17 cellular contexts compared by ENCODE assay signal in the genomic region with DNA sequence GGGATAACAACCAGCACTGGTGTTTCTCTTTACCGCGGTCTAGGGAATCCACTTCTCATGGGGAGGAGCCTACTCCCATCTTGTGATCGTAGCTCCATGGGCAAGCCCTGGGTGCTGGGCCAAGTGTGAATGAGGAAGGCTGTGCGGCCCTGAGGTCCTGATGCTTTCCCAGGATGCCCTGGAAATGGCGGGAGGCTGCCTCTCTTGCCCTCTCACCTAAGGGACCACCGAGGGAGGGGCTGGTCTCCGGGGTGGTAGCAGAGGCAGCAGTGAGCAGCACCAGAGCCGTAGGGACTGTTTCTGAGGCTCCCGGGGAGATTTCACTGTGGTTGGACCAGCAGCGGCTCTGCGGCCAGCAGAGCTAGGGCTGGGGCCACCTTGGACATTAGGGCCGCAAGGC. TPM values are rescaled to one million over a fixed set of nuclear protein-coding genes. Genes with fewer than 3 reads are reported as not detected.
DNase-seq lines count a peak whose midpoint lies in the region; ATAC-seq and TF ChIP-seq lines count a peak whose summit lies in the region.
"Had no signal": no experiment of that assay in that cellular context is flagged by ENCODE, and none has a peak within 500 bp of the region (broad histone marks: within the 10 kb centered on the region; RNA-seq: fewer than 3 reads in every experiment).

No MANE protein-coding gene starts in this region.

- H2BK5ac ChIP-seq in neuronal stem cell (ENCODE audit: low read length) = no peak overlapping the region

- DNase-seq in activated T-helper 2 cell treated with anti-CD3 and anti-CD28 coated beads, Interferon-gamma antibody, Interleukin-2, Interleukin-4, amounts not matched to agents 10 μg/mL and 5 μg/mL and 100 μg/mL, durations not matched to agents 14 hours and 24 hours and 36 hours (ENCODE audit: low spot score) = peak; percentile 3
- DNase-seq in neuronal stem cell (ENCODE audit: low spot score) (no peak), type B pancreatic cell (ENCODE audit: extremely low spot score, unreplicated experiment) (peak; percentile 44), SHP77 treated with DMSO at 0.1 percent for 48 hours (lab: John Stamatoyannopoulos, UW) (no peak)
- DNase-seq in activated naive CD8-positive, alpha-beta T cell treated with anti-CD3 and anti-CD28 coated beads for 36 hours = no peak
- DNase-seq in stimulated activated effector memory CD8-positive, alpha-beta T cell treated with anti-CD3 and anti-CD28 coated beads, Interleukin-12 subunit alpha, Interleukin-12 subunit beta, amount 100 ng/mL, for 72 hours (ENCODE audit: low spot score in 2 of 2) = no peak
- DNase-seq: Calu3; CD4-positive, alpha-beta memory T cell; DMS53; DND-41; EL had no signal

- H3K18ac ChIP-seq in neuronal stem cell (ENCODE audit: low read length) = no peak overlapping the region

- no CpG with 5 or more reads among the region's 12 CpGs for WGBS in neuronal stem cell (ENCODE audit: extremely low coverage in 2 of 2, insufficient read length in 2 of 2, insufficient replicate concordance in 1 of 2), 2 donors

- peaks cover 0 to 46% (median 27%) of the 10 kb centered on the region in 10 experiments; a peak in 17 of 20 replicates for H3K4me1 ChIP-seq in BLaER1 treated with 17β-estradiol and CSF1 and Interleukin-3, amounts not matched to agents 10 nM and 100 nM
- no peaks in the 10 kb centered on the region for H3K4me1 ChIP-seq in neuronal stem cell (ENCODE audit: control insufficient read depth in 2 of 2, insufficient read depth in 1 of 2, low read depth in 1 of 2, low read length in 2 of 2)
- H3K4me1 ChIP-seq: HAP-1 had no signal

- no peak overlapping the region for H2AK5ac ChIP-seq in neuronal stem cell (ENCODE audit: low read depth, low read length)

- no peak overlapping the region for H2BK12ac ChIP-seq in neuronal stem cell (ENCODE audit: low read length)

- intact Hi-C loops in activated T-helper 2 cell treated with anti-CD3 and anti-CD28 coated beads, Interferon-gamma antibody, Interleukin-2, Interleukin-4, amounts not matched to agents 10 μg/mL and 5 μg/mL and 100 μg/mL, durations not matched to agents 14 hours and 24 hours and 36 hours (cut with micrococcal nuclease) = no loop called here

- H3K4me3 ChIP-seq in BLaER1 treated with 17β-estradiol and CSF1 and Interleukin-3, amounts not matched to agents 10 nM and 100 nM = no peak overlapping the region
- no peak overlapping the region for H3K4me3 ChIP-seq in neuronal stem cell (ENCODE audit: low read length in 2 of 2)
- H3K4me3 ChIP-seq: GM12878, HAP-1 had no signal

- H3K27ac ChIP-seq in BLaER1 treated with 17β-estradiol and CSF1 and Interleukin-3, amounts not matched to agents 10 nM and 100 nM = peak overlapping the region in 1 of 11 experiments; percentile 27; a peak in 2 of 22 replicates
- no peak overlapping the region for H3K27ac ChIP-seq in neuronal stem cell (replicated peaks; ENCODE audit: low read length)

- H3K4ac ChIP-seq in neuronal stem cell (ENCODE audit: low read length) = no peak overlapping the region

- no peak overlapping the region for H4K8ac ChIP-seq in neuronal stem cell (ENCODE audit: low read depth, low read length)

- H2BK120ac ChIP-seq in neuronal stem cell (ENCODE audit: low read depth, low read length) = no peak overlapping the region

- no peaks in the 10 kb centered on the region for H3K9me3 ChIP-seq in BLaER1 treated with 17β-estradiol and CSF1 and Interleukin-3, amounts not matched to agents 10 nM and 100 nM (replicated peaks in 1 of 11)
- H3K9me3 ChIP-seq in neuronal stem cell (replicated peaks in 1 of 2; ENCODE audit: control insufficient read depth in 2 of 2, insufficient read depth in 1 of 2, low read depth in 1 of 2, low read length in 2 of 2) = no peaks in the 10 kb centered on the region
- H3K9me3 ChIP-seq: HAP-1 had no signal

- no peaks in the 10 kb centered on the region for H3K36me3 Mint-ChIP-seq in activated T-helper 2 cell treated with anti-CD3 and anti-CD28 coated beads, Interferon-gamma antibody, Interleukin-2, Interleukin-4, amounts not matched to agents 10 μg/mL and 5 μg/mL and 100 μg/mL, durations not matched to agents 14 hours and 24 hours and 36 hours (ENCODE audit: low read depth)
- H3K36me3 Mint-ChIP-seq in type B pancreatic cell = no peaks in the 10 kb centered on the region
- no peaks in the 10 kb centered on the region for H3K36me3 Mint-ChIP-seq in activated naive CD8-positive, alpha-beta T cell treated with anti-CD3 and anti-CD28 coated beads for 36 hours
- no peaks in the 10 kb centered on the region for H3K36me3 Mint-ChIP-seq in stimulated activated effector memory CD8-positive, alpha-beta T cell treated with anti-CD3 and anti-CD28 coated beads, Interleukin-12 subunit alpha, Interleukin-12 subunit beta, amount 100 ng/mL, for 72 hours
- H3K36me3 Mint-ChIP-seq: CD14-positive monocyte; CD4-positive, alpha-beta memory T cell had no signal

- H3K4me1 Mint-ChIP-seq in activated T-helper 2 cell treated with anti-CD3 and anti-CD28 coated beads, Interferon-gamma antibody, Interleukin-2, Interleukin-4, amounts not matched to agents 10 μg/mL and 5 μg/mL and 100 μg/mL, durations not matched to agents 14 hours and 24 hours and 36 hours (ENCODE audit: low read depth) = no peaks in the 10 kb centered on the region
- no peaks in the 10 kb centered on the region for H3K4me1 Mint-ChIP-seq in type B pancreatic cell (ENCODE audit: unreplicated experiment)
- peaks cover 1% of the 10 kb centered on the region for H3K4me1 Mint-ChIP-seq in activated naive CD8-positive, alpha-beta T cell treated with anti-CD3 and anti-CD28 coated beads for 36 hours
- H3K4me1 Mint-ChIP-seq in stimulated activated effector memory CD8-positive, alpha-beta T cell treated with anti-CD3 and anti-CD28 coated beads, Interleukin-12 subunit alpha, Interleukin-12 subunit beta, amount 100 ng/mL, for 72 hours = no peaks in the 10 kb centered on the region
- H3K4me1 Mint-ChIP-seq: B cell; CD14-positive monocyte; CD4-positive, alpha-beta memory T cell had no signal

- no peaks in the 10 kb centered on the region for H3K27me3 ChIP-seq in BLaER1 treated with 17β-estradiol and CSF1 and Interleukin-3, amounts not matched to agents 10 nM and 100 nM
- peaks cover 0 to 3% (median 0%) of the 10 kb centered on the region in 3 experiments for H3K27me3 ChIP-seq in neuronal stem cell (ENCODE audit: control insufficient read depth in 3 of 3, insufficient read depth in 3 of 3, low read depth in 1 of 3, low read length in 3 of 3)

- no peaks in the 10 kb centered on the region for H3K9me3 Mint-ChIP-seq in activated T-helper 2 cell treated with anti-CD3 and anti-CD28 coated beads, Interferon-gamma antibody, Interleukin-2, Interleukin-4, amounts not matched to agents 10 μg/mL and 5 μg/mL and 100 μg/mL, durations not matched to agents 14 hours and 24 hours and 36 hours
- H3K9me3 Mint-ChIP-seq in type B pancreatic cell = no peaks in the 10 kb centered on the region
- H3K9me3 Mint-ChIP-seq in activated naive CD8-positive, alpha-beta T cell treated with anti-CD3 and anti-CD28 coated beads for 36 hours = no peaks in the 10 kb centered on the region
- no peaks in the 10 kb centered on the region for H3K9me3 Mint-ChIP-seq in stimulated activated effector memory CD8-positive, alpha-beta T cell treated with anti-CD3 and anti-CD28 coated beads, Interleukin-12 subunit alpha, Interleukin-12 subunit beta, amount 100 ng/mL, for 72 hours

- peaks cover 6% of the 10 kb centered on the region for H3K27me3 Mint-ChIP-seq in activated T-helper 2 cell treated with anti-CD3 and anti-CD28 coated beads, Interferon-gamma antibody, Interleukin-2, Interleukin-4, amounts not matched to agents 10 μg/mL and 5 μg/mL and 100 μg/mL, durations not matched to agents 14 hours and 24 hours and 36 hours (ENCODE audit: low read depth)
- H3K27me3 Mint-ChIP-seq in type B pancreatic cell = peaks cover 6% of the 10 kb centered on the region
- H3K27me3 Mint-ChIP-seq in activated naive CD8-positive, alpha-beta T cell treated with anti-CD3 and anti-CD28 coated beads for 36 hours = peaks cover 4% of the 10 kb centered on the region

- no peak overlapping the region for H3K27ac Mint-ChIP-seq in activated T-helper 2 cell treated with anti-CD3 and anti-CD28 coated beads, Interferon-gamma antibody, Interleukin-2, Interleukin-4, amounts not matched to agents 10 μg/mL and 5 μg/mL and 100 μg/mL, durations not matched to agents 14 hours and 24 hours and 36 hours
- H3K27ac Mint-ChIP-seq in type B pancreatic cell = no peak overlapping the region
- no peak overlapping the region for H3K27ac Mint-ChIP-seq in activated naive CD8-positive, alpha-beta T cell treated with anti-CD3 and anti-CD28 coated beads for 36 hours
- H3K27ac Mint-ChIP-seq in stimulated activated effector memory CD8-positive, alpha-beta T cell treated with anti-CD3 and anti-CD28 coated beads, Interleukin-12 subunit alpha, Interleukin-12 subunit beta, amount 100 ng/mL, for 72 hours = no peak overlapping the region
- H3K27ac Mint-ChIP-seq: B cell; CD14-positive monocyte; CD4-positive, alpha-beta memory T cell had no signal

- H4K20me1 ChIP-seq in BLaER1 treated with 17β-estradiol and CSF1 and Interleukin-3, amounts not matched to agents 10 nM and 100 nM = no peaks in the 10 kb centered on the region

- TF ChIP-seq CTCF in type B pancreatic cell (conservative IDR thresholded peaks at IDR 0.05) = no peak

- no peak for ATAC-seq in stimulated activated effector memory CD8-positive, alpha-beta T cell treated with anti-CD3 and anti-CD28 coated beads, Interleukin-12 subunit alpha, Interleukin-12 subunit beta, amount 100 ng/mL, for 72 hours
- ATAC-seq: GM12878 had no signal

- no peaks in the 10 kb centered on the region for H3K36me3 ChIP-seq in BLaER1 treated with 17β-estradiol and CSF1 and Interleukin-3, amounts not matched to agents 10 nM and 100 nM
- no peaks in the 10 kb centered on the region for H3K36me3 ChIP-seq in neuronal stem cell (replicated peaks in 1 of 2; ENCODE audit: control insufficient read depth in 2 of 2, insufficient read depth in 2 of 2, low read length in 2 of 2)
- H3K36me3 ChIP-seq: HAP-1 had no signal

- no peaks in the 10 kb centered on the region for H3K79me1 ChIP-seq in neuronal stem cell (ENCODE audit: low read depth, low read length)

- peak overlapping the region in 7 of 11 experiments; percentile 47 to 83 (median 65); a peak in 11 of 22 replicates for H3K4me2 ChIP-seq in BLaER1 treated with 17β-estradiol and CSF1 and Interleukin-3, amounts not matched to agents 10 nM and 100 nM
- no peak overlapping the region for H3K4me2 ChIP-seq in neuronal stem cell (ENCODE audit: insufficient read depth, low read length, poor library complexity, severe bottlenecking)

- no peak overlapping the region for H3K14ac ChIP-seq in neuronal stem cell (ENCODE audit: low read length)

- no peak overlapping the region for H3K23ac ChIP-seq in neuronal stem cell (ENCODE audit: low read depth, low read length, poor library complexity)

- H2BK15ac ChIP-seq in neuronal stem cell (ENCODE audit: low read length) = no peak overlapping the region

- H4K91ac ChIP-seq in neuronal stem cell (ENCODE audit: low read depth, low read length, poor library complexity) = no peak overlapping the region

- peak overlapping the region; percentile 23 for H2AFZ ChIP-seq in neuronal stem cell (ENCODE audit: low read length)

- no peak overlapping the region for H3K4me3 Mint-ChIP-seq in activated T-helper 2 cell treated with anti-CD3 and anti-CD28 coated beads, Interferon-gamma antibody, Interleukin-2, Interleukin-4, amounts not matched to agents 10 μg/mL and 5 μg/mL and 100 μg/mL, durations not matched to agents 14 hours and 24 hours and 36 hours (ENCODE audit: low read depth)
- H3K4me3 Mint-ChIP-seq in type B pancreatic cell = no peak overlapping the region
- H3K4me3 Mint-ChIP-seq in activated naive CD8-positive, alpha-beta T cell treated with anti-CD3 and anti-CD28 coated beads for 36 hours = no peak overlapping the region
- H3K4me3 Mint-ChIP-seq in stimulated activated effector memory CD8-positive, alpha-beta T cell treated with anti-CD3 and anti-CD28 coated beads, Interleukin-12 subunit alpha, Interleukin-12 subunit beta, amount 100 ng/mL, for 72 hours = no peak overlapping the region
- H3K4me3 Mint-ChIP-seq: B cell; CD14-positive monocyte; CD4-positive, alpha-beta memory T cell had no signal

- no peak overlapping the region for H3K9ac ChIP-seq in BLaER1 treated with 17β-estradiol and CSF1 and Interleukin-3, amounts not matched to agents 10 nM and 100 nM
- no peak overlapping the region for H3K9ac ChIP-seq in neuronal stem cell (ENCODE audit: low read depth, low read length, poor library complexity)

RNA-seq across cellular contexts. Expression of a gene that starts 15.5 kb away (rescaled TPM):
- 0.23 and 0.41 TPM in 2 replicates for total RNA-seq in activated T-helper 2 cell treated with anti-CD3 and anti-CD28 coated beads, Interferon-gamma antibody, Interleukin-2, Interleukin-4, amounts not matched to agents 10 μg/mL and 5 μg/mL and 100 μg/mL, durations not matched to agents 14 hours and 24 hours and 36 hours
- polyA plus RNA-seq in neuronal stem cell (2013, experiment 1 of 2) = 0.32 TPM
- 0.35 TPM for polyA plus RNA-seq in neuronal stem cell (2013, experiment 2 of 2)
- total RNA-seq in type B pancreatic cell (ENCODE audit: low replicate concordance) = 1.6 and 5.4 TPM in 2 replicates
- 1 to 10 TPM in 1 of 2 experiments, under 1 TPM in 1; 0.48 to 1.1 TPM for total RNA-seq in activated naive CD8-positive, alpha-beta T cell treated with anti-CD3 and anti-CD28 coated beads for 36 hours
- total RNA-seq: Calu3; CD4-positive, alpha-beta memory T cell; GM12878; HT-29 had no signal
- polyA plus RNA-seq: CD14-positive monocyte; CD4-positive, alpha-beta memory T cell had no signal

RNA-seq across cellular contexts. Expression of a gene that starts 19.8 kb away (rescaled TPM):
- 30.2 and 33.5 TPM in 2 replicates for total RNA-seq in activated T-helper 2 cell treated with anti-CD3 and anti-CD28 coated beads, Interferon-gamma antibody, Interleukin-2, Interleukin-4, amounts not matched to agents 10 μg/mL and 5 μg/mL and 100 μg/mL, durations not matched to agents 14 hours and 24 hours and 36 hours
- polyA plus RNA-seq in neuronal stem cell (2013, experiment 1 of 2) = 17.7 TPM
- 18.0 TPM for polyA plus RNA-seq in neuronal stem cell (2013, experiment 2 of 2)
- total RNA-seq in type B pancreatic cell (ENCODE audit: low replicate concordance) = 37.8 and 53.6 TPM in 2 replicates
- 10 to 100 TPM; 25.7 to 30.9 TPM for total RNA-seq in activated naive CD8-positive, alpha-beta T cell treated with anti-CD3 and anti-CD28 coated beads for 36 hours

Comparison
In these comparisons a context has a peak if more than half of its experiments do, and no peak if none do; other contexts are left out.
1. DNase-seq: peak in activated T-helper 2 cell treated with anti-CD3 and anti-CD28 coated beads, Interferon-gamma antibody, Interleukin-2, Interleukin-4, amounts not matched to agents 10 μg/mL and 5 μg/mL and 100 μg/mL, durations not matched to agents 14 hours and 24 hours and 36 hours (single experiment) and type B pancreatic cell (single experiment); none in neuronal stem cell (single experiment), SHP77 treated with DMSO at 0.1 percent for 48 hours (single experiment), activated naive CD8-positive, alpha-beta T cell treated with anti-CD3 and anti-CD28 coated beads for 36 hours (single experiment) and stimulated activated effector memory CD8-positive, alpha-beta T cell treated with anti-CD3 and anti-CD28 coated beads, Interleukin-12 subunit alpha, Interleukin-12 subunit beta, amount 100 ng/mL, for 72 hours (0 of 2).